ENCODE assay signal across 8 cellular contexts in genomic region chr10:97640174-97640867, GRCh38. TPM values are rescaled to one million over a fixed set of nuclear protein-coding genes. Genes with fewer than 3 reads are reported as not detected.
A peak's percentile ranks its signal among the peaks of the same experiment; 100 is the strongest.
DNase-seq lines count a peak whose midpoint lies in the region; ATAC-seq and TF ChIP-seq lines count a peak whose summit lies in the region.

TSS of gene PI4K2A (plus strand) at chr10:97640671. CDS start at chr10:97640743, 72 bp downstream.

- peak within 1 kb of the TSS; percentile 95 for H3K4me3 Mint-ChIP-seq in activated CD4-positive, alpha-beta T cell treated with anti-CD3 and anti-CD28 coated beads, Interleukin-2, amount 10 ng/mL, durations not matched to agents 24 days and 14 days

- peaks cover 3% of the 10 kb centered on the region for H3K27me3 Mint-ChIP-seq in activated CD4-positive, alpha-beta T cell treated with anti-CD3 and anti-CD28 coated beads, Interleukin-2, amount 10 ng/mL, durations not matched to agents 24 days and 14 days

- H3K4me1 Mint-ChIP-seq in activated CD4-positive, alpha-beta T cell treated with anti-CD3 and anti-CD28 coated beads, Interleukin-2, amount 10 ng/mL, durations not matched to agents 24 days and 14 days = peaks cover 23% of the 10 kb centered on the region

- intact Hi-C loops in activated CD4-positive, alpha-beta T cell treated with anti-CD3 and anti-CD28 coated beads, Interleukin-2, amount 10 ng/mL, durations not matched to agents 24 days and 14 days (cut with micrococcal nuclease) = loop anchor here (1.0 to 10.0 kb wide), 6 partner anchors 9 to 1056 kb away; partner anchors contain the start of genes AVPI1, MMS19, PGAM1 and TM9SF3

- H3K9me3 Mint-ChIP-seq in activated CD4-positive, alpha-beta T cell treated with anti-CD3 and anti-CD28 coated beads, Interleukin-2, amount 10 ng/mL, durations not matched to agents 24 days and 14 days = no peaks in the 10 kb centered on the region

- peak; percentile 99 for ATAC-seq in GM19372 (IDR thresholded peaks at IDR 0.05; ENCODE audit: low read depth, unreplicated experiment)
- ATAC-seq in HG03521 (IDR thresholded peaks at IDR 0.05; ENCODE audit: unreplicated experiment) = peak; percentile 98

- H3K36me3 Mint-ChIP-seq in activated CD4-positive, alpha-beta T cell treated with anti-CD3 and anti-CD28 coated beads, Interleukin-2, amount 10 ng/mL, durations not matched to agents 24 days and 14 days (ENCODE audit: low read depth) = peaks cover 18% of the 10 kb centered on the region

- no peak for TF ChIP-seq CTCF in C4-2B (conservative IDR thresholded peaks at IDR 0.05)

- DNase-seq in NCI-H69 (lab: John Stamatoyannopoulos, UW) (peak; percentile 97), dedifferentiated amniotic fluid mesenchymal stem cell (ENCODE audit: extremely low spot score) (peak; percentile 99), left kidney (ENCODE audit: low read depth, low spot score) (peak; percentile 100)
- peak; percentile 100 for DNase-seq in activated CD4-positive, alpha-beta T cell treated with anti-CD3 and anti-CD28 coated beads, Interleukin-2, amount 10 ng/mL, durations not matched to agents 24 days and 14 days
- DNase-seq in stimulated activated CD4-positive, alpha-beta T cell treated with anti-CD3 and anti-CD28 coated beads, Interleukin-1b, Interleukin-23, amount 100 ng/mL, for 48 hours = peak; percentile 100

- peak within 1 kb of the TSS; percentile 90 for H3K27ac Mint-ChIP-seq in activated CD4-positive, alpha-beta T cell treated with anti-CD3 and anti-CD28 coated beads, Interleukin-2, amount 10 ng/mL, durations not matched to agents 24 days and 14 days

- H3K27ac ChIP-seq in C4-2B = peak within 1 kb of the TSS; percentile 70

RNA-seq across cellular contexts. Expression of gene PI4K2A, which starts in this region (rescaled TPM):
- 17.8 TPM in 2 replicates for total RNA-seq in activated CD4-positive, alpha-beta T cell treated with anti-CD3 and anti-CD28 coated beads, Interleukin-2, amount 10 ng/mL, durations not matched to agents 24 days and 14 days

Comparison
In these comparisons a context has a peak if more than half of its experiments do, and no peak if none do; other contexts are left out.
1. Peak in every context shown above with its lines: DNase-seq, ATAC-seq and H3K27ac ChIP-seq.